Comparison of ENCODE assay signal across 14 cellular contexts in genomic region chr18:3283908-3284307, GRCh38. TPM values are rescaled to one million over a fixed set of nuclear protein-coding genes. Genes with fewer than 3 reads are reported as not detected.
A peak's percentile ranks its signal among the peaks of the same experiment; 100 is the strongest.
DNase-seq lines count a peak whose midpoint lies in the region; FAIRE-seq and TF ChIP-seq lines count a peak whose summit lies in the region.
"Had no signal": no experiment of that assay in that cellular context is flagged by ENCODE, and none has a peak within 500 bp of the region (broad histone marks: within the 10 kb centered on the region; RNA-seq: fewer than 3 reads in every experiment).

No MANE protein-coding gene starts in this region.

- DNase-seq in NCI-H524 (lab: John Stamatoyannopoulos, UW) (peak; percentile 24 to 76), lung microvascular endothelial cell (ENCODE audit: low read depth in 2 of 2) (peak; percentile 19 to 37), spleen (peak; percentile 79), NOMO-1 treated with dmso at 0.1 percent for 144 hours (lab: John Stamatoyannopoulos, UW; ENCODE audit: unreplicated experiment) (no peak), frontal cortex (ENCODE audit: low spot score in 2 of 2) (no peak), DMS79 (lab: John Stamatoyannopoulos, UW) (no peak)
- DNase-seq: activated B cell treated with CpG ODN at 0.5 μM for 24 hours; activated CD8-positive, alpha-beta memory T cell treated with anti-CD3 and anti-CD28 coated beads, Interleukin-2, amount 50 U/mL, for 4 hours; CD4-positive, CD25-positive, alpha-beta regulatory T cell; GM23248; NCI-H187 treated with DMSO at 0.1 percent for 48 hours; stimulated activated naive CD4-positive, alpha-beta T cell had no signal

- no peak for TF ChIP-seq CTCF in spleen (IDR thresholded peaks at IDR 0.05 in 8 of 11, conservative IDR thresholded peaks at IDR 0.05 in 3 of 11)

- TF ChIP-seq POLR2A in spleen (IDR thresholded peaks at IDR 0.05): no peak

- H3K27ac ChIP-seq in angular gyrus (ENCODE audit: low read depth, low read length): peak overlapping the region; percentile 73
- peak overlapping the region in 6 of 8 donors; percentile 9 to 66 (median 59) for H3K27ac ChIP-seq in spleen
- H3K27ac ChIP-seq: GM23248, HL-60 had no signal

- H3K9me3 ChIP-seq in spleen: peaks cover 0 to 19% (median 0%) of the 10 kb centered on the region in 8 donors

- H3K27me3 ChIP-seq in spleen (replicated peaks in 1 of 7): no peaks in the 10 kb centered on the region

- 63 to 88% (median 76%) methylated on average over 7 of the region's 7 CpGs for WGBS in spleen, 5 donors

- intact Hi-C loops in spleen (cut with DNase I; ENCODE audit: low total_unique reads): loop anchor here (5.0 kb wide), 3 partner anchors 173 to 383 kb away; no protein-coding TSS in a partner anchor

- no peak overlapping the region for H3K4me3 ChIP-seq in spleen
- H3K4me3 ChIP-seq: GM23248 had no signal

- peaks cover 0 to 5% (median 0%) of the 10 kb centered on the region in 6 donors for H3K36me3 ChIP-seq in spleen

- FAIRE-seq in frontal cortex (lab: Jason Lieb, UNC): no peak

- peaks cover 0 to 29% (median 14%) of the 10 kb centered on the region in 6 donors for H3K4me1 ChIP-seq in spleen

RNA-seq across cellular contexts. Expression of gene MYL12B, which starts 22.0 kb away (rescaled TPM):
- total RNA-seq in lung microvascular endothelial cell (736 and 834 TPM in 2 replicates), spleen (100 to 1,000 TPM; 176 to 254 (median 199) TPM), frontal cortex (186 TPM)
- polyA plus RNA-seq in spleen: 100 to 1,000 TPM; 290 to 371 (median 360) TPM

RNA-seq across cellular contexts. Expression of gene MYL12A, which starts 36.3 kb away (rescaled TPM):
- total RNA-seq in lung microvascular endothelial cell (943 and 1,280 TPM in 2 replicates), spleen (100 to 1,000 TPM; 442 to 675 (median 581) TPM), frontal cortex (59.1 TPM)
- polyA plus RNA-seq in spleen: 100 to 1,000 TPM; 422 to 675 (median 592) TPM

Comparison
In these comparisons a context has a peak if more than half of its experiments do, and no peak if none do; other contexts are left out.
1. DNase-seq: peak in NCI-H524 (2 of 2), lung microvascular endothelial cell (2 of 2) and spleen (single experiment); none in NOMO-1 treated with dmso at 0.1 percent for 144 hours (single experiment), frontal cortex (0 of 2) and DMS79 (single experiment).